Comparison of ENCODE assay signal across 12 cellular contexts in genomic region chr5:177194278-177194677, GRCh38.
A peak's percentile ranks its signal among the peaks of the same experiment; 100 is the strongest.
DNase-seq lines count a peak whose midpoint lies in the region; ATAC-seq, FAIRE-seq and TF ChIP-seq lines count a peak whose summit lies in the region.
"Had no signal": no experiment of that assay in that cellular context is flagged by ENCODE, and none has a peak within 500 bp of the region (broad histone marks: within the 10 kb centered on the region; RNA-seq: fewer than 3 reads in every experiment).

No MANE protein-coding gene starts in this region.

- H3K36me3 ChIP-seq in bronchial epithelial cell (ENCODE audit: control insufficient read depth, insufficient read depth, low read length), result peaks cover 3% of the 10 kb centered on the region
- no peaks in the 10 kb centered on the region for H3K36me3 ChIP-seq in kidney epithelial cell (ENCODE audit: control insufficient read depth, insufficient read depth, low read length)

- CTCF ChIA-PET in AG04450 (lab: Charles Lee), result interaction anchor here (0.7 kb wide), 2 partner anchors 26 to 171 kb away, joined by 3 to 9 read pairs; no protein-coding TSS in a partner anchor

- H3K27me3 ChIP-seq in AG04450 (ENCODE audit: control insufficient read depth, insufficient read depth, low read length), result no peaks in the 10 kb centered on the region
- H3K27me3 ChIP-seq in bronchial epithelial cell (ENCODE audit: control insufficient read depth, insufficient read depth, low read length), result no peaks in the 10 kb centered on the region
- no peaks in the 10 kb centered on the region for H3K27me3 ChIP-seq in kidney epithelial cell (ENCODE audit: control insufficient read depth, insufficient read depth, low read length)
- H3K27me3 ChIP-seq: body of pancreas, Peyer's patch had no signal

- H3K9me3 ChIP-seq in AG04450 (ENCODE audit: control insufficient read depth, insufficient read depth, low read length), result no peaks in the 10 kb centered on the region
- H3K9me3 ChIP-seq: body of pancreas, Peyer's patch had no signal

- no peak for FAIRE-seq in bronchial epithelial cell (lab: Jason Lieb, UNC)

- POLR2A ChIA-PET in AG04450 (lab: Yijun Ruan, JAX), result interaction anchor here (0.7 kb wide), 5 partner anchors 32 to 298 kb away, joined by 3 to 12 read pairs (median 8); no protein-coding TSS in a partner anchor

- peak overlapping the region; percentile 39 for H3K27ac ChIP-seq in AG04450 (ENCODE audit: low read depth, low read length)
- H3K27ac ChIP-seq: body of pancreas, Peyer's patch had no signal

- DNase-seq in AG04450 (ENCODE audit: low read depth, low spot score) (peak; percentile 66), HT-29 (ENCODE audit: low spot score) (peak; percentile 48), bronchial epithelial cell (ENCODE audit: low read depth) (peak; percentile 96), kidney epithelial cell (ENCODE audit: low read depth) (peak; percentile 94), DMS114 treated with DMSO at 0.1 percent for 48 hours (lab: John Stamatoyannopoulos, UW; ENCODE audit: unreplicated experiment) (no peak)
- DNase-seq in stimulated activated naive CD4-positive, alpha-beta T cell treated with Interleukin-2 at 50 U/mL for 16 hours (lab: John Stamatoyannopoulos, UW), result no peak
- DNase-seq: activated CD4-positive, alpha-beta memory T cell treated with anti-CD3 and anti-CD28 coated beads, Interleukin-2, amount 10 ng/mL, durations not matched to agents 7 days and 5 days; body of pancreas; MV-4-11; Peyer's patch had no signal

- TF ChIP-seq CTCF in AG04450 (IDR thresholded peaks at IDR 0.05; ENCODE audit: low read depth, low read length), result no peak
- no peak for TF ChIP-seq CTCF in bronchial epithelial cell (IDR thresholded peaks at IDR 0.05; ENCODE audit: insufficient read depth, low read length, severe bottlenecking)
- TF ChIP-seq CTCF in kidney epithelial cell (IDR thresholded peaks at IDR 0.05; ENCODE audit: insufficient read depth, low read length, poor library complexity, severe bottlenecking), result no peak

- no peak for ATAC-seq in GM19351 (IDR thresholded peaks at IDR 0.05; ENCODE audit: unreplicated experiment)
- ATAC-seq in HG02981 (IDR thresholded peaks at IDR 0.05; ENCODE audit: unreplicated experiment), result no peak
- ATAC-seq: body of pancreas had no signal

- H3K4me3 ChIP-seq in AG04450 (ENCODE audit: low read depth, low read length), result no peak overlapping the region
- no peak overlapping the region for H3K4me3 ChIP-seq in bronchial epithelial cell (ENCODE audit: low read depth, low read length)
- no peak overlapping the region for H3K4me3 ChIP-seq in kidney epithelial cell (ENCODE audit: low read depth, low read length)
- H3K4me3 ChIP-seq: body of pancreas, Peyer's patch had no signal

Comparison
In these comparisons a context has a peak if more than half of its experiments do, and no peak if none do; other contexts are left out.
1. DNase-seq: peak in AG04450 (single experiment), HT-29 (single experiment), bronchial epithelial cell (single experiment) and kidney epithelial cell (single experiment); none in stimulated activated naive CD4-positive, alpha-beta T cell treated with Interleukin-2 at 50 U/mL for 16 hours (single experiment) and DMS114 treated with DMSO at 0.1 percent for 48 hours (single experiment).